7 cellular contexts compared by ENCODE assay signal in genomic region chr10:21532694-21533576, GRCh38. TPM values are rescaled to one million over a fixed set of nuclear protein-coding genes. Genes with fewer than 3 reads are reported as not detected.
DNase-seq lines count a peak whose midpoint lies in the region; ATAC-seq and TF ChIP-seq lines count a peak whose summit lies in the region.

No MANE protein-coding gene starts in this region.

- H3K9me2 ChIP-seq in GM23338 (ENCODE audit: insufficient read depth) = no peaks in the 10 kb centered on the region

- H3K27ac ChIP-seq in GM23338 (ENCODE audit: low read depth) = peak overlapping the region; percentile 97
- peak overlapping the region; percentile 89 for H3K27ac ChIP-seq in trophoblast cell (ENCODE audit: low read depth, low read length)

- peak overlapping the region; percentile 99 for H3K27ac Mint-ChIP-seq in GM23338

- H2BK120ac ChIP-seq in trophoblast cell (ENCODE audit: insufficient read depth, low read length, poor library complexity) = peak overlapping the region; percentile 76

- H2BK12ac ChIP-seq in trophoblast cell (ENCODE audit: low read length) = no peak overlapping the region

- H3K27me3 Mint-ChIP-seq in GM23338 (ENCODE audit: insufficient read depth, low read depth, poor library complexity) = peaks cover 12% of the 10 kb centered on the region

- peaks cover 20% of the 10 kb centered on the region for H3K36me3 Mint-ChIP-seq in GM23338 (ENCODE audit: low read depth)

- no CpG with 5 or more reads among the region's 17 CpGs for WGBS in trophoblast cell (ENCODE audit: extremely low coverage, insufficient coverage, insufficient read length)

- peak overlapping the region; percentile 85 for H3K9ac ChIP-seq in trophoblast cell (ENCODE audit: low read length)

- H3K79me2 ChIP-seq in GM23338 (replicated peaks; ENCODE audit: insufficient read depth) (peaks cover 32% of the 10 kb centered on the region), trophoblast cell (ENCODE audit: control insufficient read depth, insufficient read depth, low read length, poor library complexity) (peaks cover 16% of the 10 kb centered on the region)

- H3K4me3 ChIP-seq in GM23338 = peak overlapping the region; percentile 75
- peak overlapping the region; percentile 92 for H3K4me3 ChIP-seq in trophoblast cell (ENCODE audit: low read depth, low read length)

- H3K4me2 ChIP-seq in GM23338 (peak overlapping the region; percentile 92), trophoblast cell (ENCODE audit: low read length) (peak overlapping the region; percentile 79)

- H4K8ac ChIP-seq in trophoblast cell (ENCODE audit: low read depth, low read length) = peak overlapping the region; percentile 69

- H3K4me1 Mint-ChIP-seq in GM23338 = peaks cover 40% of the 10 kb centered on the region

- H3K79me1 ChIP-seq in trophoblast cell (ENCODE audit: low read length) = peaks cover 12% of the 10 kb centered on the region

- H3K27me3 ChIP-seq in GM23338 (ENCODE audit: insufficient read depth) (no peaks in the 10 kb centered on the region), trophoblast cell (ENCODE audit: insufficient read depth, low read length) (no peaks in the 10 kb centered on the region)

- H2AK5ac ChIP-seq in trophoblast cell (ENCODE audit: low read length) = no peak overlapping the region

- ATAC-seq in GM18498 (IDR thresholded peaks at IDR 0.05; ENCODE audit: unreplicated experiment) = peak; percentile 2
- peak; percentile 1; the same call in 2 of the 3 replicates for ATAC-seq in GM23338

- 0 out of 2 replicates have a peak, but pooled peaks cover 7% of the 10 kb centered on the region for H3F3A ChIP-seq in GM23338 (replicated peaks; ENCODE audit: low read depth)

- H4K12ac ChIP-seq in trophoblast cell (ENCODE audit: low read depth, low read length) = peak overlapping the region; percentile 10

- no peak overlapping the region for H3K23ac ChIP-seq in trophoblast cell (ENCODE audit: low read length)

- no peaks in the 10 kb centered on the region for H3K36me3 ChIP-seq in GM23338 (ENCODE audit: insufficient read depth)
- H3K36me3 ChIP-seq in trophoblast cell (ENCODE audit: control insufficient read depth in 1 of 2, insufficient read depth in 2 of 2, low read length in 2 of 2) = peaks cover 0 to 14% of the 10 kb centered on the region in 2 experiments

- no peak for DNase-seq in GM23338 (ENCODE audit: low spot score)
- DNase-seq in erythroblast (lab: John Stamatoyannopoulos, UW) = peak; percentile 45 to 49
- DNase-seq in trophoblast cell = no peak
- no peak for DNase-seq in SHP77 treated with DMSO at 0.1 percent for 48 hours (lab: John Stamatoyannopoulos, UW)
- no peak for DNase-seq in NCI-H1930 (lab: John Stamatoyannopoulos, UW)

- peak overlapping the region; percentile 91 for H2BK5ac ChIP-seq in trophoblast cell (ENCODE audit: low read depth, low read length, poor library complexity)

- H4K91ac ChIP-seq in trophoblast cell (ENCODE audit: low read depth, low read length) = peak overlapping the region; percentile 89

- no peaks in the 10 kb centered on the region for H3K9me3 Mint-ChIP-seq in GM23338

- TF ChIP-seq POLR2A in erythroblast (IDR thresholded peaks at IDR 0.05; ENCODE audit: low read length) = no peak

- H3K18ac ChIP-seq in trophoblast cell (ENCODE audit: low read length) = peak overlapping the region; percentile 82

- peak overlapping the region; percentile 40; the same call in 1 of the 2 replicates for H2AFZ ChIP-seq in GM23338
- peak overlapping the region; percentile 28 for H2AFZ ChIP-seq in trophoblast cell (ENCODE audit: insufficient read depth, low read length, poor library complexity)

- H3K4ac ChIP-seq in trophoblast cell (ENCODE audit: low read depth, low read length) = peak overlapping the region; percentile 71

- no peaks in the 10 kb centered on the region for H3K9me3 ChIP-seq in trophoblast cell (ENCODE audit: insufficient read depth, low read depth, low read length)

- TF ChIP-seq CTCF in GM23338 (conservative IDR thresholded peaks at IDR 0.05; ENCODE audit: low read depth in 2 of 2) = no peak

- peak overlapping the region; percentile 83 for H3K4me3 Mint-ChIP-seq in GM23338

- peaks cover 10% of the 10 kb centered on the region; the same call in 1 of the 2 replicates for H4K20me1 ChIP-seq in GM23338 (replicated peaks; ENCODE audit: insufficient read depth)

- H3K4me1 ChIP-seq in GM23338 (ENCODE audit: insufficient read depth) (peaks cover 49% of the 10 kb centered on the region), trophoblast cell (ENCODE audit: control insufficient read depth in 1 of 2, insufficient read depth in 2 of 2, low read length in 2 of 2) (no peaks in the 10 kb centered on the region)

- H3K14ac ChIP-seq in trophoblast cell (ENCODE audit: low read length) = peak overlapping the region; percentile 83

TF ChIP-seq in GM23338, 12 proteins besides CTCF, POLR2A, EP300 and RAD21:
- TF ChIP-seq CREB1 (CRISPR knock-in tag; IDR thresholded peaks at IDR 0.05; ENCODE audit: low read depth) (no peak), ETS1 (IDR thresholded peaks at IDR 0.05) (no peak), EZH2phosphoT487 (IDR thresholded peaks at IDR 0.05; ENCODE audit: unreplicated experiment) (no peak), EZH2 (IDR thresholded peaks at IDR 0.05; ENCODE audit: low read depth, unreplicated experiment) (no peak), NANOG (IDR thresholded peaks at IDR 0.05; ENCODE audit: borderline replicate concordance) (no peak), ZNF331 (CRISPR knock-in tag; IDR thresholded peaks at IDR 0.05; ENCODE audit: low read depth) (no peak), STAT1 (IDR thresholded peaks at IDR 0.05; ENCODE audit: unreplicated experiment) (no peak)
TF ChIP-seq in GM23338: peak in this region for 0.

TF ChIP-seq in PFSK-1, 5 proteins besides CTCF, POLR2A, EP300 and RAD21:
- TF ChIP-seq FOXP2 (optimal IDR thresholded peaks at IDR 0.05; ENCODE audit: borderline replicate concordance, extremely low read depth, extremely low read length, insufficient read depth) (no peak), TAF1 (IDR thresholded peaks at IDR 0.05; ENCODE audit: borderline replicate concordance, insufficient read depth, low read length) (no peak), SIN3A (IDR thresholded peaks at IDR 0.05; ENCODE audit: borderline replicate concordance, insufficient read depth, low read length) (0 out of 2 replicates have a peak, but pooled peaks have one; percentile 8), REST (IDR thresholded peaks at IDR 0.05; ENCODE audit: insufficient read depth in 1 of 2, low read depth in 2 of 2, low read length in 2 of 2) (no peak), POLR2AphosphoS5 (IDR thresholded peaks at IDR 0.05; ENCODE audit: low read depth, low read length) (no peak)
TF ChIP-seq in PFSK-1: peak in this region for 1.

RNA-seq across cellular contexts. Expression of gene MLLT10, which starts 1.1 kb away (rescaled TPM):
- 54.1 and 55.4 TPM in 2 replicates for total RNA-seq in GM23338 (2014; rRNA removed; shearing (Covaris generic))
- 26.1 and 28.8 TPM in 2 replicates for polyA plus RNA-seq in GM23338 (2016; fragmentation: Nextera tagmentation; extraction: Ambion mirVana)
- polyA plus RNA-seq in PFSK-1 (2012; ENCODE audit: insufficient read length, low read depth) = 61.1 TPM
- polyA plus RNA-seq in trophoblast cell (2013) = 53.9 and 56.9 TPM in 2 replicates

RNA-seq across cellular contexts. Expression of gene SKIDA1, which starts 7.5 kb away (rescaled TPM):
- total RNA-seq in GM23338 (2014; rRNA removed; shearing (Covaris generic)) = 2.3 and 3.5 TPM in 2 replicates
- polyA plus RNA-seq in GM23338 (2016; fragmentation: Nextera tagmentation; extraction: Ambion mirVana) = 0.94 and 1.5 TPM in 2 replicates
- polyA plus RNA-seq in PFSK-1 (2012; ENCODE audit: insufficient read length, low read depth) = 1.8 TPM
- 27.4 and 28.4 TPM in 2 replicates for polyA plus RNA-seq in trophoblast cell (2013)

Comparison
In these comparisons a context has a peak if more than half of its experiments do, and no peak if none do; other contexts are left out.
1. DNase-seq: peak in erythroblast (2 of 2); none in GM23338 (single experiment), trophoblast cell (0 of 2), SHP77 treated with DMSO at 0.1 percent for 48 hours (single experiment) and NCI-H1930 (0 of 2).